ENCODE assay signal across 12 cellular contexts in the genomic region with DNA sequence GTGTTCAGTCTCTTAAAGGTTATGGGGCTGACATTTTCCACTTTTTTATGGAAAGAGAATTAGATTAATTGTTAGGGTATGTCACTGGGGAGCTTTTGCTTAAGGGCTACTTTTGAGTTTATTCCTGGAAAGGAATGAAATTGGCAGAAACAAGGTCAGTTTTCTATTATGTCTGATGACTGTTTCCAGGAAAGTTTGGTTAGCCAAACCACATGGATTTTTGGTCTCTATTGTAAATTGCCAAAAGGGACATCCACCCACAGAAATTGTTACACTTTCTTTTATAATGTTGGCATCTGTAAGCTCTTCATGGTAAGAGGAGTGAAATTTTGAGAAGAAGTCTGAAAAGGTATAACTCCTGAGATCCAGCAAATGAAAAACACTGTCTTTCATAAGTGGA.
"Had no signal": no experiment of that assay in that cellular context is flagged by ENCODE, and none has a peak within 500 bp of the region (broad histone marks: within the 10 kb centered on the region; RNA-seq: fewer than 3 reads in every experiment).

No MANE protein-coding gene starts in this region.

- H3K4me3 ChIP-seq: cardiac muscle cell, esophagus squamous epithelium, right atrium auricular region, smooth muscle cell, tibial artery, vagina had no signal

- H3K27me3 ChIP-seq: cardiac muscle cell, esophagus squamous epithelium, right atrium auricular region, tibial artery, vagina had no signal

- ATAC-seq: stimulated activated effector memory CD8-positive, alpha-beta T cell treated with anti-CD3 and anti-CD28 coated beads, Interleukin-12 subunit alpha, Interleukin-12 subunit beta, amount 100 ng/mL, for 72 hours had no signal

- DNase-seq: activated CD4-positive, alpha-beta T cell treated with anti-CD3 and anti-CD28 coated beads, Interleukin-2, amount 50 U/mL, for 1 hour; activated effector memory CD4-positive, alpha-beta T cell treated with Interleukin-2 at 50 U/mL for 16 hours; activated T-cell treated with anti-CD3 and anti-CD28 coated beads, Interleukin-2, amount 50 U/mL, for 24 hours; esophagus squamous epithelium; hippocampal formation; tibial artery had no signal

- H3K36me3 ChIP-seq: cardiac muscle cell, esophagus squamous epithelium, right atrium auricular region, tibial artery, vagina had no signal

- H3K4me2 ChIP-seq: smooth muscle cell had no signal

- H3K4me1 ChIP-seq: esophagus squamous epithelium, parathyroid adenoma, right atrium auricular region had no signal

- H3K9me3 ChIP-seq: esophagus squamous epithelium, right atrium auricular region, tibial artery, vagina had no signal

- H3K79me2 ChIP-seq: parathyroid adenoma had no signal

- H3K27ac ChIP-seq: cardiac muscle cell, esophagus squamous epithelium, parathyroid adenoma, right atrium auricular region, tibial artery, vagina had no signal

- H3K9ac ChIP-seq: parathyroid adenoma had no signal

- H2AFZ ChIP-seq: parathyroid adenoma had no signal
